ENCODE assay signal across 1 cellular context in the genomic region with DNA sequence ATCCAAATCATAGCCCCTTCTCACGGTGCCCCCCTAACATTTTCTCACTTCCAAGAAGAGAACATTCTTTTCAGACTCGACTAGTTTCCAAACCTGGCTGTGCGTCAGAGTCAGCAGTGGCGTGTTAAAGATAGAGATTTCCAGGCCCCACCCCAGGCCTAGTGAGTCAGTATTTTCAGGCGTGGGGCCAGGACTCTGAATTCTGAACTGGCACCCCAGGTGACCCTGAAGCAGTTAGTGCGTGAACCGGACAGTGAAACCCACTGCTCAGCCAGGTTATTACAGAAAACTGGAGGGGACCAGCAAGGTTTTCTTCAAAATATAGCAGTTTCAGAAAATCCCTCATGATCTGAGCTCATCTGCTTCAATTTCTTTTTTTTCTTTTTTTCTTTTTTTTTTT.
TF ChIP-seq lines count a peak whose summit lies in the region.

No MANE protein-coding gene starts in this region.

TF ChIP-seq in endothelial cell of umbilical vein, 7 proteins besides CTCF, POLR2A, EP300 and RAD21 (continued from another document):
- TF ChIP-seq, protein P1, sequence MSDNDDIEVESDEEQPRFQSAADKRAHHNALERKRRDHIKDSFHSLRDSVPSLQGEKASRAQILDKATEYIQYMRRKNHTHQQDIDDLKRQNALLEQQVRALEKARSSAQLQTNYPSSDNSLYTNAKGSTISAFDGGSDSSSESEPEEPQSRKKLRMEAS (IDR thresholded peaks at IDR 0.05; ENCODE audit: insufficient read depth, insufficient read length), result no peak
- no peak for TF ChIP-seq MYC (IDR thresholded peaks at IDR 0.05; ENCODE audit: low read depth, low read length)
- no peak for TF ChIP-seq JUN (IDR thresholded peaks at IDR 0.05; ENCODE audit: borderline replicate concordance, insufficient read depth, insufficient read length, low read depth)
- no peak for TF ChIP-seq FOS (IDR thresholded peaks at IDR 0.05; ENCODE audit: borderline replicate concordance, insufficient read depth, low read length)
